1 cellular context compared by ENCODE assay signal in the genomic region with DNA sequence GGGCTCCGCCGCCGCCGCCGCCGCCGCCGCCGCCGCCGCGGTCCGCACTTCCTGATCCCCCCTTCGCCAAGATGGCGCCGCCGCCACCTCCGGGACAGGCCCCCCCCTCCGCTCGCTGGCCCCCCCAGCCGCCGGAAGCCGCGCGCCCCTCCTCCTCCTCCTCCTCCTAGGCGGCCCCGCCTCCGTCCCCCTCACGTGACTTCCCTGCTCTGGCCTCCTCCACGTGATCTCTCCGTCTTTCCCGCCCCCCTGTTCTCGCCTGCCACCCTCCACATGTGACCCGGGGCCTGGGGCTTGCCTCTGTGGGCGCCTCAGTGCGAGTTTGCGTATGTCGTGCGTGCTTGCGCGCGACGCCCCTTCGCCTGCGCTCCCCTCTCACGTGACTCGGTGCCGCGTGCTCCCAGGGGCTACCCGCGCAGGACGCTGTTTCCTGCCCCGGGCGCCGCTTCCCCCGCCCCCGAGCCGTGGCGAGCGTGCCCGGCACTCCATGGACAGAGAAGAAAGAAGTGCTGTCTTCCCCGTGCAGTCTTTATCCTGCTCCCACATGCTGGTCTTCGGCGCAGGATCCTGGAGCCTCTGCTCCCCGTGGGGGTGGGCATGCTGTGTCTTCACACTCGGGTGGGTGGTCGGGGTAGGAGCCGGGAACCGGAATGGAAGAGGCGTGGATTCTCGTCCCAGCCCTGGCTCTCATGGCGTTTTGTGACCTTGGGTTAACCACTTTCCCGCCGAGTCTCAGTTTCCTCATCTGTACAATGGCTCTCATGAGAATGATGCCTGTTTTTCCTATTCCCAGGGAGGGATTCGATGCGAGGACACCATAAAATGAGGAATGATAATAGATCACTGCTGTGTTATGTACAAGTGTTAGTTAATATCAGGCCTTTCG.
TF ChIP-seq lines count a peak whose summit lies in the region.

A gene (minus strand): TSS at position 53 of the 886 bp plus-strand sequence. CDS start 109 bp downstream, outside the sequence.

TF ChIP-seq in WTC11, 78 proteins besides CTCF, POLR2A, EP300 and RAD21 (continued from another document and continues in another):
- TF ChIP-seq, protein P1, sequence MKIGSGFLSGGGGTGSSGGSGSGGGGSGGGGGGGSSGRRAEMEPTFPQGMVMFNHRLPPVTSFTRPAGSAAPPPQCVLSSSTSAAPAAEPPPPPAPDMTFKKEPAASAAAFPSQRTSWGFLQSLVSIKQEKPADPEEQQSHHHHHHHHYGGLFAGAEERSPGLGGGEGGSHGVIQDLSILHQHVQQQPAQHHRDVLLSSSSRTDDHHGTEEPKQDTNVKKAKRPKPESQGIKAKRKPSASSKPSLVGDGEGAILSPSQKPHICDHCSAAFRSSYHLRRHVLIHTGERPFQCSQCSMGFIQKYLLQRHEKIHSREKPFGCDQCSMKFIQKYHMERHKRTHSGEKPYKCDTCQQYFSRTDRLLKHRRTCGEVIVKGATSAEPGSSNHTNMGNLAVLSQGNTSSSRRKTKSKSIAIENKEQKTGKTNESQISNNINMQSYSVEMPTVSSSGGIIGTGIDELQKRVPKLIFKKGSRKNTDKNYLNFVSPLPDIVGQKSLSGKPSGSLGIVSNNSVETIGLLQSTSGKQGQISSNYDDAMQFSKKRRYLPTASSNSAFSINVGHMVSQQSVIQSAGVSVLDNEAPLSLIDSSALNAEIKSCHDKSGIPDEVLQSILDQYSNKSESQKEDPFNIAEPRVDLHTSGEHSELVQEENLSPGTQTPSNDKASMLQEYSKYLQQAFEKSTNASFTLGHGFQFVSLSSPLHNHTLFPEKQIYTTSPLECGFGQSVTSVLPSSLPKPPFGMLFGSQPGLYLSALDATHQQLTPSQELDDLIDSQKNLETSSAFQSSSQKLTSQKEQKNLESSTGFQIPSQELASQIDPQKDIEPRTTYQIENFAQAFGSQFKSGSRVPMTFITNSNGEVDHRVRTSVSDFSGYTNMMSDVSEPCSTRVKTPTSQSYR (CRISPR knock-in tag; IDR thresholded peaks at IDR 0.05): peak; percentile 98
- TF ChIP-seq, protein P2, sequence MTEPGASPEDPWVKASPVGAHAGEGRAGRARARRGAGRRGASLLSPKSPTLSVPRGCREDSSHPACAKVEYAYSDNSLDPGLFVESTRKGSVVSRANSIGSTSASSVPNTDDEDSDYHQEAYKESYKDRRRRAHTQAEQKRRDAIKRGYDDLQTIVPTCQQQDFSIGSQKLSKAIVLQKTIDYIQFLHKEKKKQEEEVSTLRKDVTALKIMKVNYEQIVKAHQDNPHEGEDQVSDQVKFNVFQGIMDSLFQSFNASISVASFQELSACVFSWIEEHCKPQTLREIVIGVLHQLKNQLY (CRISPR knock-in tag; IDR thresholded peaks at IDR 0.05): no peak
- TF ChIP-seq ESRRA (CRISPR knock-in tag; IDR thresholded peaks at IDR 0.05; ENCODE audit: borderline replicate concordance) (peak; percentile 93), ATF1 (CRISPR knock-in tag; IDR thresholded peaks at IDR 0.05) (peak; percentile 95), SMAD4 (CRISPR knock-in tag; IDR thresholded peaks at IDR 0.05) (peak; percentile 47; the same call in 1 of the 2 replicates), ZNF396 (CRISPR knock-in tag; IDR thresholded peaks at IDR 0.05; ENCODE audit: borderline replicate concordance) (no peak; the same call in 1 of the 2 replicates), GRHL2 (CRISPR knock-in tag; IDR thresholded peaks at IDR 0.05; ENCODE audit: insufficient replicate concordance, severe bottlenecking) (no peak), EMX1 (CRISPR knock-in tag; IDR thresholded peaks at IDR 0.05) (0 out of 2 replicates have a peak, but pooled peaks have one; percentile 44), ZNF317 (CRISPR knock-in tag; IDR thresholded peaks at IDR 0.05; ENCODE audit: borderline replicate concordance, low read depth) (peak; percentile 69; the same call in 1 of the 2 replicates), SP1 (CRISPR knock-in tag; conservative IDR thresholded peaks at IDR 0.05) (peak; percentile 99), OVOL2 (CRISPR knock-in tag; IDR thresholded peaks at IDR 0.05; ENCODE audit: borderline replicate concordance) (no peak), ZNF219 (CRISPR knock-in tag; IDR thresholded peaks at IDR 0.05; ENCODE audit: borderline replicate concordance) (peak; percentile 92), SMAD3 (CRISPR knock-in tag; IDR thresholded peaks at IDR 0.05; ENCODE audit: borderline replicate concordance) (peak; percentile 98), TEAD4 (CRISPR knock-in tag; IDR thresholded peaks at IDR 0.05) (peak; percentile 87), IRF2 (CRISPR knock-in tag; IDR thresholded peaks at IDR 0.05; ENCODE audit: borderline replicate concordance, low read depth) (peak; percentile 89), NR2C2 (CRISPR knock-in tag; IDR thresholded peaks at IDR 0.05) (peak; percentile 81), ZNF232 (CRISPR knock-in tag; IDR thresholded peaks at IDR 0.05) (peak; percentile 99), ZNF423 (CRISPR knock-in tag; IDR thresholded peaks at IDR 0.05) (peak; percentile 68), HMGA2 (CRISPR knock-in tag; IDR thresholded peaks at IDR 0.05) (no peak), RELA (CRISPR knock-in tag; IDR thresholded peaks at IDR 0.05; ENCODE audit: borderline replicate concordance) (peak; percentile 93), ETV6 (CRISPR knock-in tag; IDR thresholded peaks at IDR 0.05) (peak; percentile 99)
- TF ChIP-seq, protein P3, sequence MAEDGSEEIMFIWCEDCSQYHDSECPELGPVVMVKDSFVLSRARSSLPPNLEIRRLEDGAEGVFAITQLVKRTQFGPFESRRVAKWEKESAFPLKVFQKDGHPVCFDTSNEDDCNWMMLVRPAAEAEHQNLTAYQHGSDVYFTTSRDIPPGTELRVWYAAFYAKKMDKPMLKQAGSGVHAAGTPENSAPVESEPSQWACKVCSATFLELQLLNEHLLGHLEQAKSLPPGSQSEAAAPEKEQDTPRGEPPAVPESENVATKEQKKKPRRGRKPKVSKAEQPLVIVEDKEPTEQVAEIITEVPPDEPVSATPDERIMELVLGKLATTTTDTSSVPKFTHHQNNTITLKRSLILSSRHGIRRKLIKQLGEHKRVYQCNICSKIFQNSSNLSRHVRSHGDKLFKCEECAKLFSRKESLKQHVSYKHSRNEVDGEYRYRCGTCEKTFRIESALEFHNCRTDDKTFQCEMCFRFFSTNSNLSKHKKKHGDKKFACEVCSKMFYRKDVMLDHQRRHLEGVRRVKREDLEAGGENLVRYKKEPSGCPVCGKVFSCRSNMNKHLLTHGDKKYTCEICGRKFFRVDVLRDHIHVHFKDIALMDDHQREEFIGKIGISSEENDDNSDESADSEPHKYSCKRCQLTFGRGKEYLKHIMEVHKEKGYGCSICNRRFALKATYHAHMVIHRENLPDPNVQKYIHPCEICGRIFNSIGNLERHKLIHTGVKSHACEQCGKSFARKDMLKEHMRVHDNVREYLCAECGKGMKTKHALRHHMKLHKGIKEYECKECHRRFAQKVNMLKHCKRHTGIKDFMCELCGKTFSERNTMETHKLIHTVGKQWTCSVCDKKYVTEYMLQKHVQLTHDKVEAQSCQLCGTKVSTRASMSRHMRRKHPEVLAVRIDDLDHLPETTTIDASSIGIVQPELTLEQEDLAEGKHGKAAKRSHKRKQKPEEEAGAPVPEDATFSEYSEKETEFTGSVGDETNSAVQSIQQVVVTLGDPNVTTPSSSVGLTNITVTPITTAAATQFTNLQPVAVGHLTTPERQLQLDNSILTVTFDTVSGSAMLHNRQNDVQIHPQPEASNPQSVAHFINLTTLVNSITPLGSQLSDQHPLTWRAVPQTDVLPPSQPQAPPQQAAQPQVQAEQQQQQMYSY (CRISPR knock-in tag; IDR thresholded peaks at IDR 0.05): peak; percentile 74
- TF ChIP-seq, protein P4, sequence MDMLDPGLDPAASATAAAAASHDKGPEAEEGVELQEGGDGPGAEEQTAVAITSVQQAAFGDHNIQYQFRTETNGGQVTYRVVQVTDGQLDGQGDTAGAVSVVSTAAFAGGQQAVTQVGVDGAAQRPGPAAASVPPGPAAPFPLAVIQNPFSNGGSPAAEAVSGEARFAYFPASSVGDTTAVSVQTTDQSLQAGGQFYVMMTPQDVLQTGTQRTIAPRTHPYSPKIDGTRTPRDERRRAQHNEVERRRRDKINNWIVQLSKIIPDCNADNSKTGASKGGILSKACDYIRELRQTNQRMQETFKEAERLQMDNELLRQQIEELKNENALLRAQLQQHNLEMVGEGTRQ (CRISPR knock-in tag; IDR thresholded peaks at IDR 0.05): peak; percentile 97
- TF ChIP-seq, protein P5, sequence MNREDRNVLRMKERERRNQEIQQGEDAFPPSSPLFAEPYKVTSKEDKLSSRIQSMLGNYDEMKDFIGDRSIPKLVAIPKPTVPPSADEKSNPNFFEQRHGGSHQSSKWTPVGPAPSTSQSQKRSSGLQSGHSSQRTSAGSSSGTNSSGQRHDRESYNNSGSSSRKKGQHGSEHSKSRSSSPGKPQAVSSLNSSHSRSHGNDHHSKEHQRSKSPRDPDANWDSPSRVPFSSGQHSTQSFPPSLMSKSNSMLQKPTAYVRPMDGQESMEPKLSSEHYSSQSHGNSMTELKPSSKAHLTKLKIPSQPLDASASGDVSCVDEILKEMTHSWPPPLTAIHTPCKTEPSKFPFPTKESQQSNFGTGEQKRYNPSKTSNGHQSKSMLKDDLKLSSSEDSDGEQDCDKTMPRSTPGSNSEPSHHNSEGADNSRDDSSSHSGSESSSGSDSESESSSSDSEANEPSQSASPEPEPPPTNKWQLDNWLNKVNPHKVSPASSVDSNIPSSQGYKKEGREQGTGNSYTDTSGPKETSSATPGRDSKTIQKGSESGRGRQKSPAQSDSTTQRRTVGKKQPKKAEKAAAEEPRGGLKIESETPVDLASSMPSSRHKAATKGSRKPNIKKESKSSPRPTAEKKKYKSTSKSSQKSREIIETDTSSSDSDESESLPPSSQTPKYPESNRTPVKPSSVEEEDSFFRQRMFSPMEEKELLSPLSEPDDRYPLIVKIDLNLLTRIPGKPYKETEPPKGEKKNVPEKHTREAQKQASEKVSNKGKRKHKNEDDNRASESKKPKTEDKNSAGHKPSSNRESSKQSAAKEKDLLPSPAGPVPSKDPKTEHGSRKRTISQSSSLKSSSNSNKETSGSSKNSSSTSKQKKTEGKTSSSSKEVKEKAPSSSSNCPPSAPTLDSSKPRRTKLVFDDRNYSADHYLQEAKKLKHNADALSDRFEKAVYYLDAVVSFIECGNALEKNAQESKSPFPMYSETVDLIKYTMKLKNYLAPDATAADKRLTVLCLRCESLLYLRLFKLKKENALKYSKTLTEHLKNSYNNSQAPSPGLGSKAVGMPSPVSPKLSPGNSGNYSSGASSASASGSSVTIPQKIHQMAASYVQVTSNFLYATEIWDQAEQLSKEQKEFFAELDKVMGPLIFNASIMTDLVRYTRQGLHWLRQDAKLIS (CRISPR knock-in tag; IDR thresholded peaks at IDR 0.05; ENCODE audit: borderline replicate concordance): peak; percentile 95; the same call in 1 of the 2 replicates
- TF ChIP-seq, protein P6, sequence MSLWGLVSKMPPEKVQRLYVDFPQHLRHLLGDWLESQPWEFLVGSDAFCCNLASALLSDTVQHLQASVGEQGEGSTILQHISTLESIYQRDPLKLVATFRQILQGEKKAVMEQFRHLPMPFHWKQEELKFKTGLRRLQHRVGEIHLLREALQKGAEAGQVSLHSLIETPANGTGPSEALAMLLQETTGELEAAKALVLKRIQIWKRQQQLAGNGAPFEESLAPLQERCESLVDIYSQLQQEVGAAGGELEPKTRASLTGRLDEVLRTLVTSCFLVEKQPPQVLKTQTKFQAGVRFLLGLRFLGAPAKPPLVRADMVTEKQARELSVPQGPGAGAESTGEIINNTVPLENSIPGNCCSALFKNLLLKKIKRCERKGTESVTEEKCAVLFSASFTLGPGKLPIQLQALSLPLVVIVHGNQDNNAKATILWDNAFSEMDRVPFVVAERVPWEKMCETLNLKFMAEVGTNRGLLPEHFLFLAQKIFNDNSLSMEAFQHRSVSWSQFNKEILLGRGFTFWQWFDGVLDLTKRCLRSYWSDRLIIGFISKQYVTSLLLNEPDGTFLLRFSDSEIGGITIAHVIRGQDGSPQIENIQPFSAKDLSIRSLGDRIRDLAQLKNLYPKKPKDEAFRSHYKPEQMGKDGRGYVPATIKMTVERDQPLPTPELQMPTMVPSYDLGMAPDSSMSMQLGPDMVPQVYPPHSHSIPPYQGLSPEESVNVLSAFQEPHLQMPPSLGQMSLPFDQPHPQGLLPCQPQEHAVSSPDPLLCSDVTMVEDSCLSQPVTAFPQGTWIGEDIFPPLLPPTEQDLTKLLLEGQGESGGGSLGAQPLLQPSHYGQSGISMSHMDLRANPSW (CRISPR knock-in tag; conservative IDR thresholded peaks at IDR 0.05; ENCODE audit: low read depth): 0 out of 2 replicates have a peak, but pooled peaks have one; percentile 71
- TF ChIP-seq, protein P7, sequence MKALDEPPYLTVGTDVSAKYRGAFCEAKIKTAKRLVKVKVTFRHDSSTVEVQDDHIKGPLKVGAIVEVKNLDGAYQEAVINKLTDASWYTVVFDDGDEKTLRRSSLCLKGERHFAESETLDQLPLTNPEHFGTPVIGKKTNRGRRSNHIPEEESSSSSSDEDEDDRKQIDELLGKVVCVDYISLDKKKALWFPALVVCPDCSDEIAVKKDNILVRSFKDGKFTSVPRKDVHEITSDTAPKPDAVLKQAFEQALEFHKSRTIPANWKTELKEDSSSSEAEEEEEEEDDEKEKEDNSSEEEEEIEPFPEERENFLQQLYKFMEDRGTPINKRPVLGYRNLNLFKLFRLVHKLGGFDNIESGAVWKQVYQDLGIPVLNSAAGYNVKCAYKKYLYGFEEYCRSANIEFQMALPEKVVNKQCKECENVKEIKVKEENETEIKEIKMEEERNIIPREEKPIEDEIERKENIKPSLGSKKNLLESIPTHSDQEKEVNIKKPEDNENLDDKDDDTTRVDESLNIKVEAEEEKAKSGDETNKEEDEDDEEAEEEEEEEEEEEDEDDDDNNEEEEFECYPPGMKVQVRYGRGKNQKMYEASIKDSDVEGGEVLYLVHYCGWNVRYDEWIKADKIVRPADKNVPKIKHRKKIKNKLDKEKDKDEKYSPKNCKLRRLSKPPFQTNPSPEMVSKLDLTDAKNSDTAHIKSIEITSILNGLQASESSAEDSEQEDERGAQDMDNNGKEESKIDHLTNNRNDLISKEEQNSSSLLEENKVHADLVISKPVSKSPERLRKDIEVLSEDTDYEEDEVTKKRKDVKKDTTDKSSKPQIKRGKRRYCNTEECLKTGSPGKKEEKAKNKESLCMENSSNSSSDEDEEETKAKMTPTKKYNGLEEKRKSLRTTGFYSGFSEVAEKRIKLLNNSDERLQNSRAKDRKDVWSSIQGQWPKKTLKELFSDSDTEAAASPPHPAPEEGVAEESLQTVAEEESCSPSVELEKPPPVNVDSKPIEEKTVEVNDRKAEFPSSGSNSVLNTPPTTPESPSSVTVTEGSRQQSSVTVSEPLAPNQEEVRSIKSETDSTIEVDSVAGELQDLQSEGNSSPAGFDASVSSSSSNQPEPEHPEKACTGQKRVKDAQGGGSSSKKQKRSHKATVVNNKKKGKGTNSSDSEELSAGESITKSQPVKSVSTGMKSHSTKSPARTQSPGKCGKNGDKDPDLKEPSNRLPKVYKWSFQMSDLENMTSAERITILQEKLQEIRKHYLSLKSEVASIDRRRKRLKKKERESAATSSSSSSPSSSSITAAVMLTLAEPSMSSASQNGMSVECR (CRISPR knock-in tag; IDR thresholded peaks at IDR 0.05; ENCODE audit: borderline replicate concordance): peak; percentile 97; the same call in 1 of the 2 replicates
- TF ChIP-seq, protein P8, sequence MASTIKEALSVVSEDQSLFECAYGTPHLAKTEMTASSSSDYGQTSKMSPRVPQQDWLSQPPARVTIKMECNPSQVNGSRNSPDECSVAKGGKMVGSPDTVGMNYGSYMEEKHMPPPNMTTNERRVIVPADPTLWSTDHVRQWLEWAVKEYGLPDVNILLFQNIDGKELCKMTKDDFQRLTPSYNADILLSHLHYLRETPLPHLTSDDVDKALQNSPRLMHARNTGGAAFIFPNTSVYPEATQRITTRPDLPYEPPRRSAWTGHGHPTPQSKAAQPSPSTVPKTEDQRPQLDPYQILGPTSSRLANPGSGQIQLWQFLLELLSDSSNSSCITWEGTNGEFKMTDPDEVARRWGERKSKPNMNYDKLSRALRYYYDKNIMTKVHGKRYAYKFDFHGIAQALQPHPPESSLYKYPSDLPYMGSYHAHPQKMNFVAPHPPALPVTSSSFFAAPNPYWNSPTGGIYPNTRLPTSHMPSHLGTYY (CRISPR knock-in tag; IDR thresholded peaks at IDR 0.05): no peak
- TF ChIP-seq, protein P9, sequence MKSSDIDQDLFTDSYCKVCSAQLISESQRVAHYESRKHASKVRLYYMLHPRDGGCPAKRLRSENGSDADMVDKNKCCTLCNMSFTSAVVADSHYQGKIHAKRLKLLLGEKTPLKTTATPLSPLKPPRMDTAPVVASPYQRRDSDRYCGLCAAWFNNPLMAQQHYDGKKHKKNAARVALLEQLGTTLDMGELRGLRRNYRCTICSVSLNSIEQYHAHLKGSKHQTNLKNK (CRISPR knock-in tag; IDR thresholded peaks at IDR 0.05): no peak
